1 cellular context compared by ENCODE assay signal in genomic region chr13:93674337-93674755, GRCh38.
A peak's percentile ranks its signal among the peaks of the same experiment; 100 is the strongest.
TF ChIP-seq lines count a peak whose summit lies in the region.

No MANE protein-coding gene starts in this region.

TF ChIP-seq in SK-N-SH treated with all-trans-retinoic acid at 6 μM for 48 hours, 23 proteins besides CTCF, POLR2A, EP300 and RAD21 (continued from another document):
- TF ChIP-seq POU6F1 (CRISPR knock-in tag; IDR thresholded peaks at IDR 0.05; ENCODE audit: borderline replicate concordance, low read depth) = no peak
- peak; percentile 72; the same call in 1 of the 2 replicates for TF ChIP-seq CSRNP3 (CRISPR knock-in tag; IDR thresholded peaks at IDR 0.05)
- TF ChIP-seq SNAI2 (CRISPR knock-in tag; IDR thresholded peaks at IDR 0.05) = no peak
- TF ChIP-seq ESRRG (CRISPR knock-in tag; IDR thresholded peaks at IDR 0.05) = no peak
- no peak for TF ChIP-seq PPARA (CRISPR knock-in tag; IDR thresholded peaks at IDR 0.05; ENCODE audit: borderline replicate concordance)
- TF ChIP-seq ARNTL (CRISPR knock-in tag; IDR thresholded peaks at IDR 0.05; ENCODE audit: borderline replicate concordance, low read depth) = no peak
- no peak for TF ChIP-seq ZNF8 (CRISPR knock-in tag; IDR thresholded peaks at IDR 0.05)
- TF ChIP-seq ZC3H10 (CRISPR knock-in tag; IDR thresholded peaks at IDR 0.05) = no peak
- no peak for TF ChIP-seq BACH2 (CRISPR knock-in tag; IDR thresholded peaks at IDR 0.05; ENCODE audit: borderline replicate concordance)
- peak; percentile 70 for TF ChIP-seq ISL1 (CRISPR knock-in tag; IDR thresholded peaks at IDR 0.05)
- TF ChIP-seq, protein P1, sequence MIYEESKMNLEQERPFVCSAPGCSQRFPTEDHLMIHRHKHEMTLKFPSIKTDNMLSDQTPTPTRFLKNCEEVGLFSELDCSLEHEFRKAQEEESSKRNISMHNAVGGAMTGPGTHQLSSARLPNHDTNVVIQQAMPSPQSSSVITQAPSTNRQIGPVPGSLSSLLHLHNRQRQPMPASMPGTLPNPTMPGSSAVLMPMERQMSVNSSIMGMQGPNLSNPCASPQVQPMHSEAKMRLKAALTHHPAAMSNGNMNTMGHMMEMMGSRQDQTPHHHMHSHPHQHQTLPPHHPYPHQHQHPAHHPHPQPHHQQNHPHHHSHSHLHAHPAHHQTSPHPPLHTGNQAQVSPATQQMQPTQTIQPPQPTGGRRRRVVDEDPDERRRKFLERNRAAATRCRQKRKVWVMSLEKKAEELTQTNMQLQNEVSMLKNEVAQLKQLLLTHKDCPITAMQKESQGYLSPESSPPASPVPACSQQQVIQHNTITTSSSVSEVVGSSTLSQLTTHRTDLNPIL (CRISPR knock-in tag; IDR thresholded peaks at IDR 0.05; ENCODE audit: low read depth) = peak; percentile 29; the same call in 1 of the 2 replicates
- TF ChIP-seq ZNF565 (CRISPR knock-in tag; conservative IDR thresholded peaks at IDR 0.05; ENCODE audit: low read depth) = no peak
- no peak for TF ChIP-seq ZFP30 (CRISPR knock-in tag; IDR thresholded peaks at IDR 0.05)
